In the genomic region with DNA sequence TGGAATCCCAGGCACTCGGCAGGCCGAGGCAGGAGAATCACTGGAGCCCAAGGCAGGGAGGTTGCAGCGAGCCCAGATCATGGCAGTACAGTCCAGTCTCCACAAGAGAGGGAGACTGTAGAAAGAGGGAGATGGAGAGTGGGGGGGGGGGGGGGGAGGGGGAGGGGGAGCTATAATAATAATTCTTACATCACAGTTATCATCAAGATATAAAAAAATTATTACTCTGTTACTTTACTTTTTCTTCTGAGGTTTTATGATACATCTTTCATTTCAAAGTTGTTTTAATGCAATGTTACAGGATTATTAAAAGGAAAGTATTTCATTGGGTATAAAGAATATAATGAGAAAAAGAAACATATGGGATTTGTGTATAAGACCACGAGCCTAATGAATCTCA, we compare ENCODE assay signal across 38 cellular contexts. TPM values are rescaled to one million over a fixed set of nuclear protein-coding genes. Genes with fewer than 3 reads are reported as not detected.
"Had no signal": no experiment of that assay in that cellular context is flagged by ENCODE, and none has a peak within 500 bp of the region (broad histone marks: within the 10 kb centered on the region; RNA-seq: fewer than 3 reads in every experiment).

No MANE protein-coding gene starts in this region.

- DNase-seq: Karpas-422, Kasumi-1, MG63, MM.1S, MV-4-11, NCI-H1048, NCI-H1092, NCI-H1092 treated with DMSO at 0.1 percent for 48 hours, NCI-H1105, NCI-H1105 treated with DMSO at 0.1 percent for 48 hours, NCI-H1417, NCI-H1417 treated with DMSO at 0.1 percent for 48 hours, NCI-H1436, NCI-H1436 treated with DMSO at 0.1 percent for 48 hours, NCI-H146, NCI-H1694, NCI-H1694 treated with DMSO at 0.1 percent for 48 hours, NCI-H187, NCI-H187 treated with DMSO at 0.1 percent for 48 hours, NCI-H1930, NCI-H2029, NCI-H2029 treated with DMSO at 0.1 percent for 48 hours, NCI-H2081, NCI-H2081 treated with DMSO at 0.1 percent for 48 hours, NCI-H2107, NCI-H2171, NCI-H2171 treated with DMSO at 0.1 percent for 48 hours, NCI-H2227 treated with DMSO at 0.1 percent for 48 hours, NCI-H226, NCI-H345, NCI-H446, NCI-H446 treated with DMSO at 0.1 percent for 48 hours, NCI-H510A, NCI-H510A treated with DMSO at 0.1 percent for 48 hours had no signal

- H3K4me3 ChIP-seq: MG63 had no signal

- H3K4me2 ChIP-seq: KMS-11 had no signal

- H3K36me3 ChIP-seq: MG63 had no signal

- H3K9ac ChIP-seq: KMS-11 had no signal

- H3K27ac ChIP-seq: KMS-11 had no signal

- H3K9me3 ChIP-seq: MG63 had no signal

RNA-seq across cellular contexts. Expression of a gene that starts 17.8 kb away (rescaled TPM):
- total RNA-seq: LHCN-M2, M059J, MCF 10A had no signal
